Comparison of ENCODE assay signal across 36 cellular contexts in the genomic region with DNA sequence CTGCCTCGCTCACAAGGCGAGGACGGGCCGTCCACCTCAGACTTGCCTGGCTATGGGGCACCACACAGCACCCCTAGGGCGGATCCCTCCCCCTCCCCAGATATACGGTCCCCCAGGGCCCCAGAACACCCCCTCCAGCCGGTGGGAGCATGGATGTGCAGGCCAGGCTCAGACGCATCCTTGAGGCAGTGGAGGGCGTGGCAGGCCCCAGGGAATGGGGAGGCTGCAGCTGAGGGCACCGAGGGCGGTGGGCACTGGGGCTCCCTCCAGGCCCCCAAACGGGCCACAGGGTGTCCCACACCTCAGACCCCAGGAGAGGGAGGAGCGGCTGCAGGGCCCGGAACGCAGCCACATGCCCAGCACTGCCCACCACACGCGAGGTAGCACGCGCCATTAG. TPM values are rescaled to one million over a fixed set of nuclear protein-coding genes. Genes with fewer than 3 reads are reported as not detected.
"Had no signal": no experiment of that assay in that cellular context is flagged by ENCODE, and none has a peak within 500 bp of the region (broad histone marks: within the 10 kb centered on the region; RNA-seq: fewer than 3 reads in every experiment).

No MANE protein-coding gene starts in this region.

- H3K9me3 ChIP-seq: MG63 had no signal

- H3K27ac ChIP-seq: brain microvascular endothelial cell, VCaP had no signal

- H3K27ac Mint-ChIP-seq: activated B cell treated with CpG ODN at 0.5 μM for 24 hours; activated CD4-positive, alpha-beta memory T cell treated with anti-CD3 and anti-CD28 coated beads, Interleukin-2, amount 10 ng/mL, durations not matched to agents 7 days and 5 days; activated CD8-positive, alpha-beta memory T cell treated with anti-CD3 and anti-CD28 coated beads, Interleukin-2, amount 10 ng/mL, durations not matched to agents 7 days and 5 days; activated naive CD4-positive, alpha-beta T cell treated with anti-CD3 and anti-CD28 coated beads, Interleukin-2, amount 10 ng/mL, durations not matched to agents 7 days and 5 days; activated naive CD8-positive, alpha-beta T cell; activated naive CD8-positive, alpha-beta T cell treated with anti-CD3 and anti-CD28 coated beads, Interleukin-2, amount 50 U/mL, for 24 hours had no signal

- FAIRE-seq: RCC 7860 had no signal

- H3K9me3 Mint-ChIP-seq: activated B cell treated with CpG ODN at 0.5 μM for 24 hours; activated CD4-positive, alpha-beta memory T cell treated with anti-CD3 and anti-CD28 coated beads, Interleukin-2, amount 10 ng/mL, durations not matched to agents 7 days and 5 days; activated naive CD4-positive, alpha-beta T cell treated with anti-CD3 and anti-CD28 coated beads, Interleukin-2, amount 10 ng/mL, durations not matched to agents 7 days and 5 days; activated naive CD8-positive, alpha-beta T cell treated with anti-CD3 and anti-CD28 coated beads, Interleukin-2, amount 50 U/mL, for 24 hours had no signal

- H3K4me3 Mint-ChIP-seq: activated B cell treated with CpG ODN at 0.5 μM for 24 hours; activated CD4-positive, alpha-beta memory T cell treated with anti-CD3 and anti-CD28 coated beads, Interleukin-2, amount 10 ng/mL, durations not matched to agents 7 days and 5 days; activated CD8-positive, alpha-beta memory T cell treated with anti-CD3 and anti-CD28 coated beads, Interleukin-2, amount 10 ng/mL, durations not matched to agents 7 days and 5 days; activated naive CD4-positive, alpha-beta T cell treated with anti-CD3 and anti-CD28 coated beads, Interleukin-2, amount 10 ng/mL, durations not matched to agents 7 days and 5 days; activated naive CD8-positive, alpha-beta T cell; activated naive CD8-positive, alpha-beta T cell treated with anti-CD3 and anti-CD28 coated beads, Interleukin-2, amount 50 U/mL, for 24 hours had no signal

- H3K36me3 Mint-ChIP-seq: activated CD8-positive, alpha-beta memory T cell treated with anti-CD3 and anti-CD28 coated beads, Interleukin-2, amount 10 ng/mL, durations not matched to agents 7 days and 5 days; activated naive CD4-positive, alpha-beta T cell treated with anti-CD3 and anti-CD28 coated beads, Interleukin-2, amount 10 ng/mL, durations not matched to agents 7 days and 5 days; activated naive CD8-positive, alpha-beta T cell had no signal

- ATAC-seq: activated CD8-positive, alpha-beta memory T cell treated with anti-CD3 and anti-CD28 coated beads, Interleukin-2, amount 10 ng/mL, durations not matched to agents 7 days and 5 days; activated naive CD8-positive, alpha-beta T cell treated with anti-CD3 and anti-CD28 coated beads, Interleukin-2, amount 50 U/mL, for 24 hours; PC-3 had no signal

- H3K36me3 ChIP-seq: brain microvascular endothelial cell, MG63 had no signal

- H3K4me3 ChIP-seq: MG63 had no signal

- H3K27me3 ChIP-seq: brain microvascular endothelial cell, MG63 had no signal

- H3K4me1 Mint-ChIP-seq: activated B cell treated with CpG ODN at 0.5 μM for 24 hours had no signal

- DNase-seq: activated B cell treated with CpG ODN at 0.5 μM for 24 hours; activated CD4-positive, alpha-beta memory T cell treated with anti-CD3 and anti-CD28 coated beads, Interleukin-2, amount 10 ng/mL, durations not matched to agents 7 days and 5 days; activated CD4-positive, alpha-beta T cell treated with anti-CD3 and anti-CD28 coated beads for 4 hours; activated CD4-positive, CD25-positive, alpha-beta regulatory T cell treated with anti-CD3 and anti-CD28 coated beads, Interleukin-2, amount 50 U/mL, for 72 hours; activated CD8-positive, alpha-beta memory T cell treated with anti-CD3 and anti-CD28 coated beads for 24 hours; activated CD8-positive, alpha-beta memory T cell treated with anti-CD3 and anti-CD28 coated beads, Interleukin-2, amount 10 ng/mL, durations not matched to agents 7 days and 5 days; activated CD8-positive, alpha-beta memory T cell treated with anti-CD3 and anti-CD28 coated beads, Interleukin-2, amount 50 U/mL, for 48 hours; activated effector memory CD4-positive, alpha-beta T cell treated with Interleukin-2 at 50 U/mL for 16 hours; activated naive CD4-positive, alpha-beta T cell treated with anti-CD3 and anti-CD28 coated beads, Interleukin-2, amount 10 ng/mL, durations not matched to agents 7 days and 5 days; activated naive CD8-positive, alpha-beta T cell treated with anti-CD3 and anti-CD28 coated beads, Interleukin-2, amount 50 U/mL, for 24 hours; activated T-cell treated with anti-CD3 and anti-CD28 coated beads, Interleukin-2, amount 50 U/mL, for 48 hours; anterior cingulate cortex; brain microvascular endothelial cell; central memory CD4-positive, alpha-beta T cell; Kasumi-1; KG1; MG63; NCI-H1048; NCI-H1105 treated with DMSO at 0.1 percent for 48 hours; NCI-H1436; NCI-H1694; NCI-H1930; NCI-H2081 treated with DMSO at 0.1 percent for 48 hours; NCI-H510A; NCI-H526; NCI-H748 treated with DMSO at 0.1 percent for 48 hours; NK-92 treated with Interleukin-12 subunit alpha and Interleukin-12 subunit beta, amount 100 ng/mL, for 24 hours; PC-3; SW 1271; T-helper 1 cell; T-helper 2 cell; T-helper 9 cell had no signal

RNA-seq across cellular contexts. Expression of a gene that starts 12.1 kb away (rescaled TPM):
- total RNA-seq: activated B cell treated with CpG ODN at 0.5 μM for 24 hours; activated CD4-positive, alpha-beta memory T cell treated with anti-CD3 and anti-CD28 coated beads, Interleukin-2, amount 10 ng/mL, durations not matched to agents 7 days and 5 days; activated CD8-positive, alpha-beta memory T cell treated with anti-CD3 and anti-CD28 coated beads, Interleukin-2, amount 10 ng/mL, durations not matched to agents 7 days and 5 days; PC-3; Right ventricle myocardium superior had no signal

RNA-seq across cellular contexts. Expression of a gene that starts 33.5 kb away (rescaled TPM):
- total RNA-seq: activated CD4-positive, alpha-beta memory T cell treated with anti-CD3 and anti-CD28 coated beads, Interleukin-2, amount 10 ng/mL, durations not matched to agents 7 days and 5 days; Right ventricle myocardium superior had no signal

RNA-seq across cellular contexts. Expression of a gene that starts 39.2 kb away (rescaled TPM):
- total RNA-seq: activated B cell treated with CpG ODN at 0.5 μM for 24 hours had no signal

RNA-seq across cellular contexts. Expression of a gene that starts 43.8 kb away (rescaled TPM):
- total RNA-seq: activated B cell treated with CpG ODN at 0.5 μM for 24 hours; activated CD4-positive, alpha-beta memory T cell treated with anti-CD3 and anti-CD28 coated beads, Interleukin-2, amount 10 ng/mL, durations not matched to agents 7 days and 5 days; Right ventricle myocardium superior had no signal
